Comparison of ENCODE assay signal across 31 cellular contexts in the genomic region with DNA sequence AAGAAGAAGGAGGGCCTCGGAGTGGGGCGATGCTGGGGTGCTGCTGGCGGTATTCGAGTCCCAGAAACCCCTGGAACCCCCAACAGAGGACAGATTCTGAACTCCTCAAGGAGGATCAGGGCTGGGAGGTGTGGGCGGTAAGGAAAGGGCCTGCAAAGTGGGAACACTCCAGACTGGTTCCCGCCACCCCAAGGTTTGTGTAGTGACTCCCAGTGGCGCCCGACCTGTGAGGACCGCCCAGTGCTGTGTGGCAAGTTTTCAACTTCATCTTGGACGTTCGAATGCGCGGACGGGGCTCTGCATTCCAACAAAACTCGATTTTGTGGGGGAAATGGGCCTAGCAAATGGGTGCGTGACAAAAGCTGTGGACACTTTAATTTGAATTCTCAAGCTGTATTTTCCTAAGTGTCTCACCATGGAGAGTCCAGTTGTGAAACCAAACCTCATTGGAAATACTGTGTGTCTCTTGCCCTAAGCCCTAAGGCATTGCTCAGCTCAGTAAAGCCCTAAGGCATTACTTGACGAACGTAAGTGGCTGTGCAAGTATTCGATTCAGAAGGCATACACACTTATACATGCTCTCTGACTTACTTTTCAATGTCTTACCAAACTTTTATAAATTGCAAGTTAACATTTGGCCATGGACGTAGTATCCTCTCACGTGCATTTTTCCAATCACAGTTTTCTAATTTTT. TPM values are rescaled to one million over a fixed set of nuclear protein-coding genes. Genes with fewer than 3 reads are reported as not detected.
"Had no signal": no experiment of that assay in that cellular context is flagged by ENCODE, and none has a peak within 500 bp of the region (broad histone marks: within the 10 kb centered on the region; RNA-seq: fewer than 3 reads in every experiment).

No MANE protein-coding gene starts in this region.

- H3K27me3 ChIP-seq: colonic mucosa, esophagus squamous epithelium, gastrocnemius medialis, left lung had no signal

- ATAC-seq: effector memory CD8-positive, alpha-beta T cell; esophagus mucosa; gastrocnemius medialis; heart right ventricle; left cardiac atrium; left lung; left ventricle myocardium superior; mucosa of descending colon had no signal

- H3K36me3 ChIP-seq: colonic mucosa, esophagus squamous epithelium, gastrocnemius medialis, heart right ventricle, left lung had no signal

- H3K4me3 Mint-ChIP-seq: dendritic cell treated with granulocyte-macrophage colony-stimulating factor and Interleukin-4, amounts not matched to agents 40 ng/mL and 50 ng/mL, for 4 days; effector memory CD8-positive, alpha-beta T cell; endodermal cell; memory B cell; mesothelial cell of epicardium had no signal

- H3K9me3 Mint-ChIP-seq: dendritic cell treated with granulocyte-macrophage colony-stimulating factor and Interleukin-4, amounts not matched to agents 40 ng/mL and 50 ng/mL, for 4 days; effector memory CD8-positive, alpha-beta T cell; memory B cell had no signal

- H3K27ac Mint-ChIP-seq: dendritic cell treated with granulocyte-macrophage colony-stimulating factor and Interleukin-4, amounts not matched to agents 40 ng/mL and 50 ng/mL, for 4 days; effector memory CD8-positive, alpha-beta T cell; endodermal cell; memory B cell; mesothelial cell of epicardium had no signal

- H3K9me3 ChIP-seq: colonic mucosa, esophagus squamous epithelium, gastrocnemius medialis, heart right ventricle, left lung, mucosa of descending colon had no signal

- DNase-seq: colonic mucosa; cortex of kidney; effector CD8-positive, alpha-beta T cell; effector memory CD8-positive, alpha-beta T cell; endodermal cell; erythroblast; esophagus squamous epithelium; foreskin fibroblast; foreskin melanocyte; gastrocnemius medialis; glutamatergic neuron; head of caudate nucleus; heart right ventricle; hippocampal formation; left cardiac atrium; left lung; left ventricle myocardium superior; mammary epithelial cell; mucosa of descending colon had no signal

- H3K4me1 ChIP-seq: colonic mucosa, esophagus squamous epithelium, gastrocnemius medialis, heart right ventricle, left lung had no signal

- H3K4me3 ChIP-seq: colonic mucosa, esophagus squamous epithelium, gastrocnemius medialis, heart right ventricle, left lung, lung, mucosa of descending colon had no signal

- H3K27me3 Mint-ChIP-seq: effector memory CD8-positive, alpha-beta T cell; memory B cell had no signal

- H3K36me3 Mint-ChIP-seq: memory B cell, mesothelial cell of epicardium had no signal

- H3K27ac ChIP-seq: colonic mucosa, epithelial cell of prostate, esophagus squamous epithelium, gastrocnemius medialis, heart right ventricle, left lung had no signal

- H3K4me1 Mint-ChIP-seq: memory B cell, mesothelial cell of epicardium had no signal

RNA-seq across cellular contexts. Expression of gene XAGE1B, which starts 27.4 kb away (rescaled TPM):
- total RNA-seq: chondrocyte, colonic mucosa, dermis microvascular lymphatic vessel endothelial cell, endodermal cell, esophagus mucosa, esophagus squamous epithelium, gastrocnemius medialis, glomerular endothelial cell, heart right ventricle, kidney epithelial cell, left cardiac atrium, left ventricle myocardium superior, mammary epithelial cell, mesothelial cell of epicardium, mucosa of descending colon, myocyte had no signal
- polyA plus RNA-seq: heart right ventricle, keratinocyte, mammary epithelial cell had no signal

RNA-seq across cellular contexts. Expression of gene XAGE1A, which starts 48.7 kb away (rescaled TPM):
- total RNA-seq: chondrocyte, colonic mucosa, dermis microvascular lymphatic vessel endothelial cell, endodermal cell, esophagus mucosa, esophagus squamous epithelium, gastrocnemius medialis, glomerular endothelial cell, heart right ventricle, kidney epithelial cell, left cardiac atrium, left lung, left ventricle myocardium superior, mammary epithelial cell, mesothelial cell of epicardium, mucosa of descending colon, myocyte had no signal
- polyA plus RNA-seq: heart right ventricle, keratinocyte, mammary epithelial cell had no signal
